Comparison of ENCODE assay signal across 19 cellular contexts in the genomic region with DNA sequence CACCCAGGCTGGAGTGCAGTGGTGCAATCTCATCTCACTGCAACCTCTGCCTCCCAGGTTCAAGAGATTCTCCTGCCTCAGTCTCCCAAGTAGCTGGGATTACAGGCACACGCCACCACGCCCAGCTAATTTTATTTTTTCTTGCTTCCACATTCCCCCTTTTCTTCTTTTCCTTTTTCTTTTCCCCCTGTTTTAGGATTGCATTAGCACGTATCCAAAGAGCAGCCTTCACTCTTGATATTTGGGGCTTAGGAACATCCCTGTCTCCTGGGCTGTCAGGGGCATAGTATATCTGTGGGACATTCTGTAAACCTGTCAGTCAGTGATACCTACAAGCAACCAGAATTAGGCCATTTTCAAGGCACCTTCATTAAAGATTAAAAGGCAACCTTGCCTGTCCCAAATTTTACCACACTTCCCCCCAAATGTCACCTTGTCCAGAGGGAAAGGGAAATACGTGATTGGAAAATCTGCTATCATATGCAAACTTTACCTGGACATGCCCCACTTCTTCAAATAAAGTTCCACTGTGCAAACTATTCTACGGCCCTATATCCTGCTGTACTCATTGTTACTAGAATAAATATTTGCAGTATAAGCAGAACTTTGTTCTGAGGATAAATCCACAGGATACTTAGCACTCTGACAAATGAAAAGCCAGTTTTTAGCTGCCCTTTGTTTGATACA.
DNase-seq lines count a peak whose midpoint lies in the region; ATAC-seq, FAIRE-seq and TF ChIP-seq lines count a peak whose summit lies in the region.
"Had no signal": no experiment of that assay in that cellular context is flagged by ENCODE, and none has a peak within 500 bp of the region (broad histone marks: within the 10 kb centered on the region; RNA-seq: fewer than 3 reads in every experiment).

No MANE protein-coding gene starts in this region.

- H3K27me3 ChIP-seq in IMR-90 (ENCODE audit: control insufficient read depth, insufficient read depth, low read length) (no peaks in the 10 kb centered on the region), ascending aorta (no peaks in the 10 kb centered on the region), liver (ENCODE audit: control insufficient read depth in 4 of 4, insufficient read depth in 4 of 4, low read length in 3 of 4) (no peaks in the 10 kb centered on the region), small intestine (ENCODE audit: control insufficient read depth in 2 of 2, insufficient read depth in 2 of 2, low read length in 2 of 2) (no peaks in the 10 kb centered on the region)
- H3K27me3 ChIP-seq: tibial artery had no signal

- H3K9me1 ChIP-seq in IMR-90 (ENCODE audit: insufficient read depth, low read length): peaks cover 2% of the 10 kb centered on the region; the same call in 1 of the 2 replicates

- no peak overlapping the region for H3K4ac ChIP-seq in IMR-90 (ENCODE audit: low read depth, low read length)

- H2BK15ac ChIP-seq in IMR-90 (ENCODE audit: low read depth, low read length): no peak overlapping the region

- H3K4me3 ChIP-seq in IMR-90 (ENCODE audit: insufficient read depth, low read depth, low read length) (no peak overlapping the region), ascending aorta (no peak overlapping the region), liver (ENCODE audit: low read depth in 1 of 3, low read length in 3 of 3) (no peak overlapping the region), small intestine (ENCODE audit: low read depth in 1 of 2, low read length in 2 of 2) (no peak overlapping the region)
- H3K4me3 ChIP-seq: psoas muscle, tibial artery had no signal

- no peak overlapping the region for H3K56ac ChIP-seq in IMR-90 (ENCODE audit: extremely low read depth, insufficient read depth, low read length)

- 100% methylated on average over 1 of the region's 5 CpGs; no CpG with 5 or more reads in 1 of the 2 experiments for WGBS in IMR-90 (ENCODE audit: extremely low coverage in 2 of 2, insufficient read length in 1 of 2), 2 experiments
- WGBS in liver: 61% methylated on average over 5 of the region's 5 CpGs
- WGBS in small intestine, 3 donors: 63 to 77% (median 63%) methylated on average over 5 of the region's 5 CpGs

- no peak overlapping the region for H2AK5ac ChIP-seq in IMR-90 (ENCODE audit: low read depth, low read length)

- no peaks in the 10 kb centered on the region for H3K79me1 ChIP-seq in IMR-90 (ENCODE audit: low read depth in 1 of 2, low read length in 2 of 2)

- no peak overlapping the region for H2AFZ ChIP-seq in IMR-90 (replicated peaks; ENCODE audit: low read length, poor library complexity)

- H3K4me2 ChIP-seq in IMR-90 (ENCODE audit: low read depth, low read length): no peak overlapping the region

- H3K4me1 ChIP-seq in IMR-90 (ENCODE audit: control insufficient read depth, insufficient read depth, low read length): peaks cover 11% of the 10 kb centered on the region
- H3K4me1 ChIP-seq in ascending aorta: peaks cover 0 to 29% of the 10 kb centered on the region in 2 donors
- peaks cover 6 to 40% (median 25%) of the 10 kb centered on the region in 4 donors for H3K4me1 ChIP-seq in liver (ENCODE audit: control insufficient read depth in 4 of 4, insufficient read depth in 4 of 4, low read length in 3 of 4)
- H3K4me1 ChIP-seq in small intestine (ENCODE audit: control insufficient read depth in 2 of 2, insufficient read depth in 1 of 2, low read depth in 1 of 2, low read length in 1 of 2): peaks cover 0 to 6% of the 10 kb centered on the region in 2 donors

- no peak overlapping the region for H3K23ac ChIP-seq in IMR-90 (ENCODE audit: low read depth, low read length)

- H3K27ac ChIP-seq in IMR-90 (ENCODE audit: insufficient read depth, low read length) (no peak overlapping the region), ascending aorta (peak overlapping the region; percentile 37 to 54), liver (ENCODE audit: low read depth in 1 of 2, low read length in 2 of 2) (peak overlapping the region in 1 of 2 donors; percentile 61), small intestine (ENCODE audit: low read depth in 1 of 2, low read length in 1 of 2) (no peak overlapping the region)
- H3K27ac ChIP-seq: tibial artery had no signal

- POLR2A ChIA-PET in IMR-90 (lab: Charles Lee; ENCODE audit: unreplicated experiment): no interaction called here

- no peak overlapping the region for H2BK5ac ChIP-seq in IMR-90 (ENCODE audit: low read depth, low read length, poor library complexity, severe bottlenecking)

- no peak overlapping the region for H3K18ac ChIP-seq in IMR-90 (ENCODE audit: low read depth, low read length)

- H4K5ac ChIP-seq in IMR-90 (ENCODE audit: low read depth, low read length): no peak overlapping the region

- 0 out of 2 replicates have a peak overlapping the region, but pooled peaks have one; percentile 29 for H2BK120ac ChIP-seq in IMR-90 (ENCODE audit: low read depth, low read length)

- H2BK20ac ChIP-seq in IMR-90 (ENCODE audit: low read depth, low read length): no peak overlapping the region

- intact Hi-C loops in IMR-90 (cut with micrococcal nuclease) (loop anchor here (2.0 kb wide), 1 partner anchor 145 kb away; no protein-coding TSS in a partner anchor), ascending aorta (cut with DNase I) (no loop called here), Right ventricle myocardium inferior (cut with DNase I) (loop anchor here (2.0 to 5.0 kb wide), 3 partner anchors 65 to 106 kb away; a partner anchor contains a TSS)

- H2AK9ac ChIP-seq in IMR-90 (replicated peaks; ENCODE audit: low read depth, low read length, poor library complexity): no peak overlapping the region

- H3K9ac ChIP-seq in IMR-90 (ENCODE audit: low read depth, low read length): no peak overlapping the region
- H3K9ac ChIP-seq in liver (ENCODE audit: low read depth in 1 of 2, low read length in 2 of 2): no peak overlapping the region

- dilution Hi-C loops in IMR-90 (cut with HindIII; ENCODE audit: low sequenced_read_pairs, unreplicated experiment): no loop called here

- ATAC-seq in IMR-90 (ENCODE audit: low read depth) (no peak), Right ventricle myocardium inferior (no peak)
- ATAC-seq: activated CD4-positive, CD25-positive, alpha-beta regulatory T cell treated with anti-CD3 and anti-CD28 coated beads, Interleukin-2, amount 50 U/mL, for 24 hours; stimulated activated effector memory CD8-positive, alpha-beta T cell treated with anti-CD3 and anti-CD28 coated beads, Interleukin-12 subunit alpha, Interleukin-12 subunit beta, amount 100 ng/mL, for 72 hours; T-helper 17 cell had no signal

- CTCF ChIA-PET in IMR-90 (lab: Yijun Ruan, JAX): interaction anchor here (1.1 to 1.9 kb wide), 4 partner anchors 16 to 82 kb away, joined by 3 to 6 read pairs (median 3); no protein-coding TSS in a partner anchor

- no peak for FAIRE-seq in small intestine (lab: Jason Lieb, UNC)

- TF ChIP-seq RAD21 in IMR-90 (IDR thresholded peaks at IDR 0.05; ENCODE audit: low read length): no peak
- TF ChIP-seq RAD21 in liver (IDR thresholded peaks at IDR 0.05): peak; percentile 11 to 24

- in situ Hi-C loops in IMR-90 (cut with MboI; ENCODE audit: low sequenced_read_pairs): no loop called here

- no peak overlapping the region for H4K8ac ChIP-seq in IMR-90 (ENCODE audit: low read depth in 2 of 2, low read length in 2 of 2)

- no peaks in the 10 kb centered on the region for H4K20me1 ChIP-seq in IMR-90 (ENCODE audit: insufficient read depth, low read length)

- no peak overlapping the region for H4K91ac ChIP-seq in IMR-90 (ENCODE audit: insufficient read depth, low read depth, low read length)

- no TSS peak for BruUV-seq in IMR-90 (replicated peaks; lab: Mats Ljungman, UMichigan)

- no peak for TF ChIP-seq POLR2A in IMR-90 (IDR thresholded peaks at IDR 0.05; ENCODE audit: low read depth, low read length)

- H3K14ac ChIP-seq in IMR-90 (replicated peaks; ENCODE audit: low read depth, low read length): no peak overlapping the region

- no peak for DNase-seq in IMR-90
- no peak for DNase-seq in ascending aorta (ENCODE audit: low spot score in 2 of 2)
- DNase-seq in small intestine: peak; percentile 24
- DNase-seq in NCI-H1105 treated with DMSO at 0.1 percent for 48 hours (lab: John Stamatoyannopoulos, UW): no peak
- DNase-seq in NCI-H510A (lab: John Stamatoyannopoulos, UW): no peak
- no peak for DNase-seq in T-helper 2 cell
- no peak for DNase-seq in Right ventricle myocardium inferior (ENCODE audit: missing footprints)
- DNase-seq: DMS 273 treated with DMSO at 0.1 percent for 48 hours; left ventricle myocardium superior; naive B cell; NCI-H1048; NK-92 treated with Interleukin-12 subunit alpha and Interleukin-12 subunit beta, amount 100 ng/mL, for 24 hours; psoas muscle; stimulated activated CD4-positive, alpha-beta T cell treated with anti-CD3 and anti-CD28 coated beads, Interleukin-12 subunit alpha, Interleukin-12 subunit beta, amount 100 ng/mL, for 4 hours; T-helper 17 cell; tibial artery had no signal

- TF ChIP-seq CTCF in IMR-90 (conservative IDR thresholded peaks at IDR 0.05; ENCODE audit: low read depth, low read length): no peak
- no peak for TF ChIP-seq CTCF in ascending aorta (IDR thresholded peaks at IDR 0.05)
- no peak for TF ChIP-seq CTCF in liver (IDR thresholded peaks at IDR 0.05; ENCODE audit: low read depth, low read length, missing input control)

- H3K36me3 ChIP-seq in IMR-90 (ENCODE audit: control insufficient read depth, insufficient read depth, low read length) (no peaks in the 10 kb centered on the region), ascending aorta (no peaks in the 10 kb centered on the region), liver (ENCODE audit: control insufficient read depth in 4 of 4, insufficient read depth in 3 of 4, low read depth in 1 of 4, low read length in 3 of 4) (no peaks in the 10 kb centered on the region), small intestine (ENCODE audit: control insufficient read depth in 2 of 2, insufficient read depth in 2 of 2, low read length in 2 of 2) (no peaks in the 10 kb centered on the region)
- H3K36me3 ChIP-seq: tibial artery had no signal

- H3K9me3 ChIP-seq in IMR-90 (ENCODE audit: control insufficient read depth, insufficient read depth, low read length) (no peaks in the 10 kb centered on the region), ascending aorta (no peaks in the 10 kb centered on the region), liver (ENCODE audit: control insufficient read depth in 4 of 4, low read length in 3 of 4) (no peaks in the 10 kb centered on the region), small intestine (ENCODE audit: control insufficient read depth, low read depth) (no peaks in the 10 kb centered on the region)
- H3K9me3 ChIP-seq: psoas muscle, tibial artery had no signal

TF ChIP-seq in IMR-90, 13 proteins besides CTCF, POLR2A, EP300 and RAD21 (continues in another document):
- TF ChIP-seq NFE2L2 (IDR thresholded peaks at IDR 0.05; ENCODE audit: low read depth, low read length): no peak

TF ChIP-seq in liver, 16 proteins besides CTCF, POLR2A, EP300 and RAD21 (continues in another document):
- TF ChIP-seq, protein P1, sequence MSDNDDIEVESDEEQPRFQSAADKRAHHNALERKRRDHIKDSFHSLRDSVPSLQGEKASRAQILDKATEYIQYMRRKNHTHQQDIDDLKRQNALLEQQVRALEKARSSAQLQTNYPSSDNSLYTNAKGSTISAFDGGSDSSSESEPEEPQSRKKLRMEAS (IDR thresholded peaks at IDR 0.05): peak; percentile 91
- TF ChIP-seq RXRA (IDR thresholded peaks at IDR 0.05) (peak; percentile 52 to 85), HNF4G (IDR thresholded peaks at IDR 0.05) (peak; percentile 39), HNF4A (conservative IDR thresholded peaks at IDR 0.05) (peak; percentile 83 to 86), TAF1 (conservative IDR thresholded peaks at IDR 0.05) (no peak)

Comparison
In these comparisons a context has a peak if more than half of its experiments do, and no peak if none do; other contexts are left out.
1. H3K27ac ChIP-seq: peak in ascending aorta (2 of 2); none in IMR-90 (single experiment) and small intestine (0 of 2).